ENCODE assay signal across 7 cellular contexts in the genomic region with DNA sequence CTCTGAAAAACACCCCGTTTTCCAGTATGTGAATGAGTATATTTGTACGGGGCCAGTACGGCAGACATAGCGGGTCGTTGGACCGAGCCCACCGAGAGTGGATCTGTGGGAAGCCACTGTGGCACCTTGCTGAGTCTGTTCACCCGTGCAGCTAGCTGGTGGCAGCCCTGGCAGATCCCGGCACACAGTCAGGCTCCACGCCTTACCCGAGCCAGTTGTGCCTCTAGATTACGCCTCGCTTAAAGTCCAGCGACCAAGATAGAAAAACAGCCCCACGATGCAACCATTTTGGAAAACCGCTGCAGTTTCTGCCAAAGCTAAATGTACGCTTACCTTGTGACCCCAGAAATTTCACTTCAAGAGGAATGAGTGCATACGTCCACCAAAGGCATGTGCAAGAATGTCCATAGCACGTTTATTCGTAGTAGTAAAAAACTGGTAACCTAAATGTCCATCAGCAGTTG. TPM values are rescaled to one million over a fixed set of nuclear protein-coding genes. Genes with fewer than 3 reads are reported as not detected.
DNase-seq lines count a peak whose midpoint lies in the region; ATAC-seq, FAIRE-seq and TF ChIP-seq lines count a peak whose summit lies in the region.

No MANE protein-coding gene starts in this region.

- peaks cover 5 to 12% of the 10 kb centered on the region in 2 experiments; a peak in 4 of 5 replicates for H3K4me1 ChIP-seq in K562 (replicated peaks in 1 of 2; ENCODE audit: control insufficient read depth in 2 of 2, insufficient read depth in 2 of 2, low read length in 2 of 2)

- peak overlapping the region; percentile 93 to 99 for H3K9ac ChIP-seq in K562 (ENCODE audit: insufficient read depth in 1 of 2, low read depth in 2 of 2, low read length in 2 of 2)

- CTCF ChIA-PET in K562 (lab: Yijun Ruan, JAX; ENCODE audit: low intra/inter-chr PET ratio): no interaction called here

- H3K9me1 ChIP-seq in K562 (ENCODE audit: control insufficient read depth, insufficient read depth, low read length): no peaks in the 10 kb centered on the region

- TF ChIP-seq RAD21 in K562 (CRISPR knock-in tag; conservative IDR thresholded peaks at IDR 0.05 in 1 of 2, IDR thresholded peaks at IDR 0.05 in 1 of 2): no peak

- H2AFZ ChIP-seq in K562 (ENCODE audit: low read depth, low read length): peak overlapping the region; percentile 97

- H3K4me3 ChIP-seq in K562: peak overlapping the region; percentile 89

- H3K79me2 ChIP-seq in K562 (ENCODE audit: control insufficient read depth, insufficient read depth, low read length): peaks cover 46% of the 10 kb centered on the region

- intact Hi-C loops in K562 (cut with micrococcal nuclease): loop anchor here (2.0 kb wide), 1 partner anchor 111 kb away; a partner anchor contains a TSS

- 9% methylated on average over 20 of the region's 20 CpGs for WGBS in K562 (ENCODE audit: insufficient coverage, low coverage, missing lambda C conversion rate)

- no peak for TF ChIP-seq EP300 in K562 (IDR thresholded peaks at IDR 0.05; ENCODE audit: low read length)

- ATAC-seq in GM18909 (IDR thresholded peaks at IDR 0.05; ENCODE audit: poor library complexity, unreplicated experiment) (peak; percentile 41), HG03571 (IDR thresholded peaks at IDR 0.05; ENCODE audit: unreplicated experiment) (peak; percentile 34), K562 (peak; percentile 45; the same call in 2 of the 3 replicates), GM19452 (IDR thresholded peaks at IDR 0.05; ENCODE audit: unreplicated experiment) (no peak)

- H3K36me3 ChIP-seq in K562 (ENCODE audit: control insufficient read depth, insufficient read depth, low read length): peaks cover 13% of the 10 kb centered on the region; the same call in 2 of the 3 replicates

- FAIRE-seq in K562 (lab: Jason Lieb, UNC): no peak

- 0 out of 5 replicates have a peak, but pooled peaks cover 0 to 2% of the 10 kb centered on the region in 2 experiments for H3K27me3 ChIP-seq in K562 (ENCODE audit: control insufficient read depth in 2 of 2, insufficient read depth in 2 of 2, low read length in 2 of 2)

- peaks cover 18% of the 10 kb centered on the region; the same call in 1 of the 2 replicates for H4K20me1 ChIP-seq in K562 (replicated peaks; ENCODE audit: control insufficient read depth, insufficient read depth, low read length)

- H3K4me2 ChIP-seq in K562 (ENCODE audit: insufficient read depth, low read length): peak overlapping the region; percentile 96

- TSS peak; percentile 98 for BruUV-seq in K562 (replicated peaks; lab: Mats Ljungman, UMichigan)

- H3K9me3 ChIP-seq in K562 (replicated peaks; ENCODE audit: control insufficient read depth, insufficient read depth, low read depth, low read length): no peaks in the 10 kb centered on the region

- DNase-seq in K562 (ENCODE audit: extremely low read depth in 1 of 4, low spot score in 3 of 4) (peak in 2 of 4 experiments; percentile 13 to 36), kidney glomerular epithelial cell (lab: John Stamatoyannopoulos, UW) (peak; percentile 41), superior temporal gyrus (ENCODE audit: extremely low spot score) (peak; percentile 42), NCI-H1436 treated with DMSO at 0.1 percent for 48 hours (lab: John Stamatoyannopoulos, UW) (no peak)

- POLR2A ChIA-PET in K562 (lab: Yijun Ruan, JAX): interaction anchor here (0.6 to 2.3 kb wide), 9 partner anchors 10 to 196 kb away, joined by 3 to 5 read pairs (median 3); no protein-coding TSS in a partner anchor

- in situ Hi-C loops in K562 (cut with MboI): no loop called here

- TF ChIP-seq POLR2A in K562 (conservative IDR thresholded peaks at IDR 0.05): no peak

- H3K27ac ChIP-seq in K562 (ENCODE audit: extremely low read depth, low read depth, low read length): peak overlapping the region; percentile 96

- TF ChIP-seq CTCF in K562 (IDR thresholded peaks at IDR 0.05 in 2 of 3, conservative IDR thresholded peaks at IDR 0.05 in 1 of 3; ENCODE audit: insufficient read depth in 2 of 3, low read depth in 1 of 3, low read length in 3 of 3): no peak

TF ChIP-seq in K562, 482 proteins besides CTCF, POLR2A, EP300 and RAD21 (continues in another document):
- TF ChIP-seq POLR2H (tag; IDR thresholded peaks at IDR 0.05; ENCODE audit: low read depth): peak; percentile 65; the same call in 1 of the 2 replicates
- no peak for TF ChIP-seq TEAD1 (CRISPR knock-in tag; IDR thresholded peaks at IDR 0.05)
- TF ChIP-seq ZNF12 (CRISPR knock-in tag; IDR thresholded peaks at IDR 0.05): 0 out of 2 replicates have a peak, but pooled peaks have one; percentile 5
- peak; percentile 13 for TF ChIP-seq PHF20 (IDR thresholded peaks at IDR 0.05; ENCODE audit: partially characterized antibody)
- 0 out of 2 replicates have a peak, but pooled peaks have one; percentile 9 for TF ChIP-seq CC2D1A (IDR thresholded peaks at IDR 0.05)
- TF ChIP-seq ZKSCAN1 (IDR thresholded peaks at IDR 0.05; ENCODE audit: low read depth, low read length): peak; percentile 76
- peak; percentile 4; the same call in 1 of the 2 replicates for TF ChIP-seq ZNF431 (CRISPR knock-in tag; IDR thresholded peaks at IDR 0.05)

RNA-seq across cellular contexts. Expression of a gene that starts 0.5 kb away (rescaled TPM):
- 62.3 and 147 TPM in 2 replicates for total RNA-seq in K562 (2011; cell fraction: chromatin; rRNA removed; ENCODE audit: low replicate concordance)
- 25.3 and 36.8 TPM in 2 replicates for total RNA-seq in K562 (2011; cell fraction: nucleolus; rRNA removed)
- total RNA-seq in K562 (2011; cell fraction: nucleoplasm; rRNA removed): 76.0 and 124 TPM in 2 replicates
- total RNA-seq in K562 (2014; rRNA removed) (24.2 and 29.2 TPM in 2 replicates), K562 (2014; rRNA removed; fragmentation: Illumina TruSeq; extraction: Trizol) (39.5 and 46.3 TPM in 2 replicates), K562 (2015; rRNA removed; fragmentation: Illumina TruSeq; extraction: Trizol) (34.3 and 36.9 TPM in 2 replicates), K562 (2021) (57.4 and 57.8 TPM in 2 replicates)
- polyA plus RNA-seq in K562 (2011; rRNA removed) (53.6 and 56.8 TPM in 2 replicates), K562 (2014; fragmentation: Illumina TruSeq; extraction: Trizol) (31.1 and 36.2 TPM in 2 replicates), K562 (2014; fragmentation: Nextera tagmentation; extraction: Ambion mirVana) (10 to 100 TPM; 38.4 to 43.5 TPM), K562 (2014; rRNA removed) (25.0 and 26.7 TPM in 2 replicates)
- 10.0 and 21.9 TPM in 2 replicates for polyA plus RNA-seq in K562 (2011; cell fraction: cytosol; rRNA removed)
- polyA plus RNA-seq in K562 (2011; cell fraction: nucleus; rRNA removed): 34.4 and 43.5 TPM in 2 replicates
- 22.1 and 23.0 TPM in 2 replicates for polyA plus RNA-seq in K562 (2012)
- 107 and 120 TPM in 2 replicates for polyA minus RNA-seq in K562 (2011; rRNA and poly(A)+ RNA removed)
- polyA minus RNA-seq in K562 (2011; cell fraction: cytosol; rRNA and poly(A)+ RNA removed): 27.3 and 32.9 TPM in 2 replicates
- polyA minus RNA-seq in K562 (2011; cell fraction: nucleus; rRNA and poly(A)+ RNA removed): 45.1 and 81.6 TPM in 2 replicates

RNA-seq across cellular contexts. Expression of a gene that starts 46.5 kb away (rescaled TPM):
- total RNA-seq in K562 (2011; cell fraction: chromatin; rRNA removed; ENCODE audit: low replicate concordance): 22.3 and 26.2 TPM in 2 replicates
- 9.7 and 10.7 TPM in 2 replicates for total RNA-seq in K562 (2011; cell fraction: nucleolus; rRNA removed)
- total RNA-seq in K562 (2011; cell fraction: nucleoplasm; rRNA removed): 17.3 and 28.2 TPM in 2 replicates
- total RNA-seq in K562 (2014; rRNA removed) (30.7 and 42.8 TPM in 2 replicates), K562 (2014; rRNA removed; fragmentation: Illumina TruSeq; extraction: Trizol) (62.1 and 77.0 TPM in 2 replicates), K562 (2015; rRNA removed; fragmentation: Illumina TruSeq; extraction: Trizol) (46.0 and 49.0 TPM in 2 replicates), K562 (2021) (83.6 and 91.0 TPM in 2 replicates)
- polyA plus RNA-seq in K562 (2011; rRNA removed) (37.5 and 67.8 TPM in 2 replicates), K562 (2014; fragmentation: Illumina TruSeq; extraction: Trizol) (96.3 and 108 TPM in 2 replicates), K562 (2014; fragmentation: Nextera tagmentation; extraction: Ambion mirVana) (10 to 100 TPM; 47.6 to 49.2 TPM), K562 (2014; rRNA removed) (44.5 and 51.4 TPM in 2 replicates)
- polyA plus RNA-seq in K562 (2011; cell fraction: cytosol; rRNA removed): 33.3 and 48.1 TPM in 2 replicates
- polyA plus RNA-seq in K562 (2011; cell fraction: nucleus; rRNA removed): 17.3 and 18.2 TPM in 2 replicates
- 58.4 and 78.9 TPM in 2 replicates for polyA plus RNA-seq in K562 (2012)
- polyA minus RNA-seq in K562 (2011; rRNA and poly(A)+ RNA removed): 31.8 and 55.4 TPM in 2 replicates
- 21.8 and 29.9 TPM in 2 replicates for polyA minus RNA-seq in K562 (2011; cell fraction: cytosol; rRNA and poly(A)+ RNA removed)
- polyA minus RNA-seq in K562 (2011; cell fraction: nucleus; rRNA and poly(A)+ RNA removed): 4.0 and 5.6 TPM in 2 replicates
